ENCODE assay signal across 31 cellular contexts in the genomic region with DNA sequence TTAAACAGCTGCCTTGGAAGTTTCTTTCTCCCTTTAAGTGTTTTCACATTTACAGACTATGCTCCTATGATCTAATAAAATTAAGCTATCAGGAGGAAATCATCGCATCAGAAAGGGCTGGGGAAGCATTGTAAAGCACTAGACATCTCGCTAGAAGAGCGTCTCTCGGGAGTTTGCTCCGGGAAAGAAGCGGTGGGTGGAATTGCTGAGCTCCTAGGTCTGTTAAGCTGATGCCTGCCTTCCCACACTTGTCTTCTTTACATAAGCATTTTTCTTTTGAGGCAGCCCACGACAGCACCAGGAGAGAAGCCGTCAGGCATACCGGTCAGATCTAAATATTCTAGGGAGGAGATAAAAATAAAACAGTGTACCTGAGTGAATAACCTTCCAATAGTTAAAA.
DNase-seq lines count a peak whose midpoint lies in the region; ATAC-seq lines count a peak whose summit lies in the region.
"Had no signal": no experiment of that assay in that cellular context is flagged by ENCODE, and none has a peak within 500 bp of the region (broad histone marks: within the 10 kb centered on the region; RNA-seq: fewer than 3 reads in every experiment).

No MANE protein-coding gene starts in this region.

- H3K4me1 Mint-ChIP-seq in activated T-helper 1 cell treated with anti-CD3 and anti-CD28 coated beads, Interleukin-12 subunit alpha, Interleukin-12 subunit beta, Interleukin-2, Interleukin-4 antibody, amounts not matched to agents 30 ng/mL and 10 ng/mL and 1 ng/mL, durations not matched to agents 14 hours and 24 hours and 36 hours (ENCODE audit: low read depth) = no peaks in the 10 kb centered on the region
- H3K4me1 Mint-ChIP-seq in T-helper 17 cell = no peaks in the 10 kb centered on the region
- H3K4me1 Mint-ChIP-seq: B cell; naive thymus-derived CD4-positive, alpha-beta T cell; stimulated activated memory B cell treated with anti-CD40 and anti-IgM and Interleukin-4, amounts not matched to agents 10 μg/mL and 1 μg/mL and 100 μg/mL, for 72 hours had no signal

- H3K4me3 ChIP-seq in adipocyte (ENCODE audit: low read length) (peak overlapping the region; percentile 56), iPS-15b (ENCODE audit: low read depth, low read length) (no peak overlapping the region)
- H3K4me3 ChIP-seq: colonic mucosa, K562, Peyer's patch, skin epidermis, upper lobe of right lung had no signal

- H3K27ac Mint-ChIP-seq in activated T-helper 1 cell treated with anti-CD3 and anti-CD28 coated beads, Interleukin-12 subunit alpha, Interleukin-12 subunit beta, Interleukin-2, Interleukin-4 antibody, amounts not matched to agents 30 ng/mL and 10 ng/mL and 1 ng/mL, durations not matched to agents 14 hours and 24 hours and 36 hours = no peak overlapping the region
- no peak overlapping the region for H3K27ac Mint-ChIP-seq in T-helper 17 cell
- H3K27ac Mint-ChIP-seq: activated CD8-positive, alpha-beta T cell treated with anti-CD3 and anti-CD28 coated beads, Interleukin-2, amount 10 ng/mL, durations not matched to agents 7 days and 5 days; activated naive CD8-positive, alpha-beta T cell; B cell; CD8-positive, alpha-beta T cell; naive thymus-derived CD4-positive, alpha-beta T cell; stimulated activated memory B cell treated with anti-CD40 and anti-IgM and Interleukin-4, amounts not matched to agents 10 μg/mL and 1 μg/mL and 100 μg/mL, for 72 hours had no signal

- intact Hi-C loops in posterior cingulate gyrus (cut with DNase I) = no loop called here
- intact Hi-C loops in activated T-helper 1 cell treated with anti-CD3 and anti-CD28 coated beads, Interleukin-12 subunit alpha, Interleukin-12 subunit beta, Interleukin-2, Interleukin-4 antibody, amounts not matched to agents 30 ng/mL and 10 ng/mL and 1 ng/mL, durations not matched to agents 14 hours and 24 hours and 36 hours (cut with micrococcal nuclease) = no loop called here

- H3K27me3 Mint-ChIP-seq in activated T-helper 1 cell treated with anti-CD3 and anti-CD28 coated beads, Interleukin-12 subunit alpha, Interleukin-12 subunit beta, Interleukin-2, Interleukin-4 antibody, amounts not matched to agents 30 ng/mL and 10 ng/mL and 1 ng/mL, durations not matched to agents 14 hours and 24 hours and 36 hours (ENCODE audit: insufficient read depth) = no peaks in the 10 kb centered on the region
- no peaks in the 10 kb centered on the region for H3K27me3 Mint-ChIP-seq in T-helper 17 cell
- H3K27me3 Mint-ChIP-seq: activated naive CD8-positive, alpha-beta T cell; B cell; naive thymus-derived CD4-positive, alpha-beta T cell; stimulated activated memory B cell treated with anti-CD40 and anti-IgM and Interleukin-4, amounts not matched to agents 10 μg/mL and 1 μg/mL and 100 μg/mL, for 72 hours had no signal

- no peaks in the 10 kb centered on the region for H3K27me3 ChIP-seq in adipocyte (replicated peaks; ENCODE audit: control insufficient read depth, insufficient read depth, low read length)
- H3K27me3 ChIP-seq in iPS-15b (ENCODE audit: control insufficient read depth, insufficient read depth, low read length) = no peaks in the 10 kb centered on the region
- H3K27me3 ChIP-seq: colonic mucosa, Peyer's patch, upper lobe of right lung had no signal

- no peak overlapping the region for H3K4me3 Mint-ChIP-seq in activated T-helper 1 cell treated with anti-CD3 and anti-CD28 coated beads, Interleukin-12 subunit alpha, Interleukin-12 subunit beta, Interleukin-2, Interleukin-4 antibody, amounts not matched to agents 30 ng/mL and 10 ng/mL and 1 ng/mL, durations not matched to agents 14 hours and 24 hours and 36 hours
- H3K4me3 Mint-ChIP-seq in T-helper 17 cell = no peak overlapping the region
- H3K4me3 Mint-ChIP-seq: activated CD8-positive, alpha-beta T cell treated with anti-CD3 and anti-CD28 coated beads, Interleukin-2, amount 10 ng/mL, durations not matched to agents 7 days and 5 days; activated naive CD8-positive, alpha-beta T cell; B cell; CD8-positive, alpha-beta T cell; naive thymus-derived CD4-positive, alpha-beta T cell; stimulated activated memory B cell treated with anti-CD40 and anti-IgM and Interleukin-4, amounts not matched to agents 10 μg/mL and 1 μg/mL and 100 μg/mL, for 72 hours had no signal

- no peaks in the 10 kb centered on the region for H3K36me3 Mint-ChIP-seq in activated T-helper 1 cell treated with anti-CD3 and anti-CD28 coated beads, Interleukin-12 subunit alpha, Interleukin-12 subunit beta, Interleukin-2, Interleukin-4 antibody, amounts not matched to agents 30 ng/mL and 10 ng/mL and 1 ng/mL, durations not matched to agents 14 hours and 24 hours and 36 hours (ENCODE audit: low read depth)
- H3K36me3 Mint-ChIP-seq in T-helper 17 cell (ENCODE audit: low read depth) = no peaks in the 10 kb centered on the region
- H3K36me3 Mint-ChIP-seq: activated naive CD8-positive, alpha-beta T cell; CD8-positive, alpha-beta T cell; stimulated activated memory B cell treated with anti-CD40 and anti-IgM and Interleukin-4, amounts not matched to agents 10 μg/mL and 1 μg/mL and 100 μg/mL, for 72 hours had no signal

- no peaks in the 10 kb centered on the region for H3K4me1 ChIP-seq in adipocyte (ENCODE audit: control insufficient read depth, insufficient read depth, low read length)
- H3K4me1 ChIP-seq in iPS-15b (ENCODE audit: control insufficient read depth, insufficient read depth, low read length) = no peaks in the 10 kb centered on the region
- H3K4me1 ChIP-seq: colonic mucosa, Peyer's patch, upper lobe of right lung had no signal

- peak; percentile 16 for DNase-seq in Ammon's horn (ENCODE audit: low spot score)
- no peak for DNase-seq in adipocyte (ENCODE audit: low read depth)
- peak in 6 of 10 donors; percentile 24 to 87 (median 54) for DNase-seq in posterior cingulate gyrus
- DNase-seq in activated T-helper 1 cell treated with anti-CD3 and anti-CD28 coated beads, Interleukin-12 subunit alpha, Interleukin-12 subunit beta, Interleukin-2, Interleukin-4 antibody, amounts not matched to agents 30 ng/mL and 10 ng/mL and 1 ng/mL, durations not matched to agents 14 hours and 24 hours and 36 hours (ENCODE audit: low spot score) = no peak
- no peak for DNase-seq in SKM-1 treated with dmso at 0.1 percent for 144 hours (lab: John Stamatoyannopoulos, UW; ENCODE audit: unreplicated experiment)
- DNase-seq in T-helper 17 cell = no peak
- DNase-seq: activated CD4-positive, alpha-beta T cell treated with anti-CD3 and anti-CD28 coated beads for 4 hours; activated CD8-positive, alpha-beta T cell treated with anti-CD3 and anti-CD28 coated beads, Interleukin-2, amount 10 ng/mL, durations not matched to agents 7 days and 5 days; aorta; CD8-positive, alpha-beta T cell; colonic mucosa; effector CD8-positive, alpha-beta T cell; midbrain; naive thymus-derived CD4-positive, alpha-beta T cell; NCI-H1092 treated with DMSO at 0.1 percent for 48 hours; NCI-H1930; NCI-H2227 treated with DMSO at 0.1 percent for 48 hours; NCI-H526; Peyer's patch; SHP77 treated with DMSO at 0.1 percent for 48 hours; substantia nigra; SW 1271; T-helper 9 cell; upper lobe of right lung had no signal

- no peak for ATAC-seq in GM19324 (IDR thresholded peaks at IDR 0.05; ENCODE audit: low FRiP score, unreplicated experiment)
- no peak for ATAC-seq in T-helper 17 cell
- ATAC-seq: activated CD8-positive, alpha-beta T cell treated with anti-CD3 and anti-CD28 coated beads, Interleukin-2, amount 10 ng/mL, durations not matched to agents 7 days and 5 days; CD8-positive, alpha-beta T cell; K562; naive thymus-derived CD4-positive, alpha-beta T cell; stimulated activated memory B cell treated with anti-CD40 and anti-IgM and Interleukin-4, amounts not matched to agents 10 μg/mL and 1 μg/mL and 100 μg/mL, for 72 hours; upper lobe of right lung had no signal

- H3K9me3 ChIP-seq in adipocyte (ENCODE audit: control insufficient read depth, low read length) (no peaks in the 10 kb centered on the region), iPS-15b (ENCODE audit: control insufficient read depth, insufficient read depth, low read length) (no peaks in the 10 kb centered on the region), T-helper 17 cell (ENCODE audit: control insufficient read depth, low read length, poor library complexity, severe bottlenecking) (peaks cover 4% of the 10 kb centered on the region)
- H3K9me3 ChIP-seq: colonic mucosa, Peyer's patch, upper lobe of right lung had no signal

- peaks cover 17% of the 10 kb centered on the region for H3K9me3 Mint-ChIP-seq in activated T-helper 1 cell treated with anti-CD3 and anti-CD28 coated beads, Interleukin-12 subunit alpha, Interleukin-12 subunit beta, Interleukin-2, Interleukin-4 antibody, amounts not matched to agents 30 ng/mL and 10 ng/mL and 1 ng/mL, durations not matched to agents 14 hours and 24 hours and 36 hours

- H3K36me3 ChIP-seq in adipocyte (ENCODE audit: control insufficient read depth, insufficient read depth, low read length, severe bottlenecking) = no peaks in the 10 kb centered on the region
- no peaks in the 10 kb centered on the region for H3K36me3 ChIP-seq in iPS-15b (ENCODE audit: control insufficient read depth, insufficient read depth, low read length)
- H3K36me3 ChIP-seq: colonic mucosa, Peyer's patch, upper lobe of right lung had no signal

- H3K9ac ChIP-seq in adipocyte (ENCODE audit: low read length) (peak overlapping the region; percentile 19), iPS-15b (ENCODE audit: low read depth, low read length) (peak overlapping the region; percentile 10)

Comparison
In these comparisons a context has a peak if more than half of its experiments do, and no peak if none do; other contexts are left out.
1. DNase-seq: peak in Ammon's horn (single experiment) and posterior cingulate gyrus (6 of 10); none in adipocyte (single experiment), activated T-helper 1 cell treated with anti-CD3 and anti-CD28 coated beads, Interleukin-12 subunit alpha, Interleukin-12 subunit beta, Interleukin-2, Interleukin-4 antibody, amounts not matched to agents 30 ng/mL and 10 ng/mL and 1 ng/mL, durations not matched to agents 14 hours and 24 hours and 36 hours (single experiment), SKM-1 treated with dmso at 0.1 percent for 144 hours (single experiment) and T-helper 17 cell (0 of 3).